In genomic region chr3:132376945-132377354, GRCh38 we compare ENCODE assay signal across 13 cellular contexts. TPM values are rescaled to one million over a fixed set of nuclear protein-coding genes. Genes with fewer than 3 reads are reported as not detected.
DNase-seq lines count a peak whose midpoint lies in the region; TF ChIP-seq lines count a peak whose summit lies in the region.
"Not testable (repeated sequence)": the region's sequence is repeated elsewhere in the genome, so short reads cannot be mapped to it uniquely, and the experiment has no call there.
"Had no signal": no experiment of that assay in that cellular context is flagged by ENCODE, and none has a peak within 500 bp of the region (broad histone marks: within the 10 kb centered on the region; RNA-seq: fewer than 3 reads in every experiment).

No MANE protein-coding gene starts in this region.

- not testable (repeated sequence) for H2BK15ac ChIP-seq in mesendoderm (replicated peaks; ENCODE audit: low read depth)

- not testable (repeated sequence) for H4K5ac ChIP-seq in mesendoderm (ENCODE audit: low read length)

- peak overlapping the region; percentile 80 for H4K91ac ChIP-seq in trophoblast cell (ENCODE audit: low read depth, low read length)

- H3K79me1 ChIP-seq in mesendoderm (ENCODE audit: low read length); trophoblast cell (ENCODE audit: low read length): not testable (repeated sequence)

- H3K9me3 ChIP-seq in left ventricle myocardium inferior (replicated peaks); trophoblast cell (ENCODE audit: insufficient read depth, low read depth, low read length): not testable (repeated sequence)

- peak overlapping the region; percentile 19 for H3K4me3 ChIP-seq in left ventricle myocardium inferior
- not testable (repeated sequence) for H3K4me3 ChIP-seq in mesendoderm (ENCODE audit: low read length); trophoblast cell (ENCODE audit: low read depth, low read length)

- H2BK5ac ChIP-seq in mesendoderm (ENCODE audit: low read length); trophoblast cell (ENCODE audit: low read depth, low read length, poor library complexity): not testable (repeated sequence)

- not testable (repeated sequence) for H3K27me3 Mint-ChIP-seq in activated CD4-positive, alpha-beta T cell treated with anti-CD3 and anti-CD28 coated beads, Interleukin-2, amount 10 ng/mL, durations not matched to agents 24 days and 14 days
- H3K27me3 Mint-ChIP-seq in chondrocyte (ENCODE audit: low read depth): peaks cover 23% of the 10 kb centered on the region

- peak overlapping the region; percentile 60 for H3K18ac ChIP-seq in mesendoderm (ENCODE audit: low read length)
- not testable (repeated sequence) for H3K18ac ChIP-seq in trophoblast cell (ENCODE audit: low read length)

- H2BK120ac ChIP-seq in mesendoderm (ENCODE audit: low read depth, low read length): not testable (repeated sequence)
- peak overlapping the region; percentile 51 for H2BK120ac ChIP-seq in trophoblast cell (ENCODE audit: insufficient read depth, low read length, poor library complexity)

- not testable (repeated sequence) for H3K36me3 ChIP-seq in left ventricle myocardium inferior; mesendoderm (ENCODE audit: control insufficient read depth, insufficient read depth, low read length); trophoblast cell (ENCODE audit: control insufficient read depth in 1 of 2, insufficient read depth in 2 of 2, low read length in 2 of 2)

- not testable (repeated sequence) for H3K4me1 ChIP-seq in left ventricle myocardium inferior; mesendoderm (ENCODE audit: control insufficient read depth, low read depth, low read length); trophoblast cell (ENCODE audit: control insufficient read depth in 1 of 2, insufficient read depth in 2 of 2, low read length in 2 of 2)

- H4K12ac ChIP-seq in trophoblast cell (ENCODE audit: low read depth, low read length): not testable (repeated sequence)

- not testable (repeated sequence) for H3K4me1 Mint-ChIP-seq in activated CD4-positive, alpha-beta T cell treated with anti-CD3 and anti-CD28 coated beads, Interleukin-2, amount 10 ng/mL, durations not matched to agents 24 days and 14 days; chondrocyte (ENCODE audit: low read depth)

- not testable (repeated sequence) for H3K4ac ChIP-seq in mesendoderm (ENCODE audit: low read depth, low read length); trophoblast cell (ENCODE audit: low read depth, low read length)

- H3K56ac ChIP-seq in mesendoderm (ENCODE audit: low read length): peak overlapping the region; percentile 42

- peaks cover 18% of the 10 kb centered on the region for H3K27me3 ChIP-seq in left ventricle myocardium inferior (ENCODE audit: low read depth)
- not testable (repeated sequence) for H3K27me3 ChIP-seq in mesendoderm (ENCODE audit: insufficient read depth, low read length, poor library complexity); trophoblast cell (ENCODE audit: insufficient read depth, low read length)

- not testable (repeated sequence) for H3K27ac Mint-ChIP-seq in activated CD4-positive, alpha-beta T cell treated with anti-CD3 and anti-CD28 coated beads, Interleukin-2, amount 10 ng/mL, durations not matched to agents 24 days and 14 days; chondrocyte (ENCODE audit: unreplicated experiment)

- H4K8ac ChIP-seq in mesendoderm (ENCODE audit: low read depth, low read length): not testable (repeated sequence)
- peak overlapping the region; percentile 87 for H4K8ac ChIP-seq in trophoblast cell (ENCODE audit: low read depth, low read length)

- intact Hi-C loops in activated CD4-positive, alpha-beta T cell treated with anti-CD3 and anti-CD28 coated beads, Interleukin-2, amount 10 ng/mL, durations not matched to agents 24 days and 14 days (cut with micrococcal nuclease); left ventricle myocardium inferior (cut with micrococcal nuclease): not testable (repeated sequence)

- not testable (repeated sequence) for H3K79me2 ChIP-seq in mesendoderm (ENCODE audit: control insufficient read depth, insufficient read depth, low read length); trophoblast cell (ENCODE audit: control insufficient read depth, insufficient read depth, low read length, poor library complexity)

- DNase-seq in DMS53 (lab: John Stamatoyannopoulos, UW) (peak; percentile 43), HuH-7 (ENCODE audit: low spot score) (peak; percentile 30), NCI-H748 treated with DMSO at 0.1 percent for 48 hours (lab: John Stamatoyannopoulos, UW) (peak; percentile 26), trophoblast cell (peak in 1 of 2 donors; percentile 34)
- peak; percentile 25 for DNase-seq in activated CD4-positive, alpha-beta T cell treated with anti-CD3 and anti-CD28 coated beads, Interleukin-2, amount 10 ng/mL, durations not matched to agents 24 days and 14 days
- not testable (repeated sequence) for DNase-seq in chondrocyte (ENCODE audit: low spot score); left ventricle myocardium inferior; mesendoderm

- not testable (repeated sequence) for H3K4me2 ChIP-seq in mesendoderm (ENCODE audit: low read length); trophoblast cell (ENCODE audit: low read length)

- not testable (repeated sequence) for H2BK12ac ChIP-seq in trophoblast cell (ENCODE audit: low read length)

- peak overlapping the region; percentile 93 for H2AFZ ChIP-seq in trophoblast cell (ENCODE audit: insufficient read depth, low read length, poor library complexity)

- H3K9ac ChIP-seq in mesendoderm (ENCODE audit: low read length); trophoblast cell (ENCODE audit: low read length): not testable (repeated sequence)

- H3K23ac ChIP-seq in mesendoderm (ENCODE audit: low read length); trophoblast cell (ENCODE audit: low read length): not testable (repeated sequence)

- H3K4me3 Mint-ChIP-seq in activated CD4-positive, alpha-beta T cell treated with anti-CD3 and anti-CD28 coated beads, Interleukin-2, amount 10 ng/mL, durations not matched to agents 24 days and 14 days: peak overlapping the region; percentile 58
- peak overlapping the region; percentile 84 for H3K4me3 Mint-ChIP-seq in chondrocyte (ENCODE audit: unreplicated experiment)

- TF ChIP-seq CTCF in chondrocyte (IDR thresholded peaks at IDR 0.05); left ventricle myocardium inferior (IDR thresholded peaks at IDR 0.05; ENCODE audit: borderline replicate concordance): not testable (repeated sequence)

- H3K9me3 Mint-ChIP-seq in activated CD4-positive, alpha-beta T cell treated with anti-CD3 and anti-CD28 coated beads, Interleukin-2, amount 10 ng/mL, durations not matched to agents 24 days and 14 days; chondrocyte (ENCODE audit: low read depth): not testable (repeated sequence)

- WGBS in mesendoderm (ENCODE audit: extremely low coverage, insufficient coverage, low lambda C conversion rate): no CpG with 5 or more reads among the region's 25 CpGs
- no CpG with 5 or more reads among the region's 25 CpGs for WGBS in trophoblast cell (ENCODE audit: extremely low coverage, insufficient coverage, insufficient read length)

- not testable (repeated sequence) for H3K36me3 Mint-ChIP-seq in activated CD4-positive, alpha-beta T cell treated with anti-CD3 and anti-CD28 coated beads, Interleukin-2, amount 10 ng/mL, durations not matched to agents 24 days and 14 days (ENCODE audit: low read depth); chondrocyte (ENCODE audit: low read depth)

- not testable (repeated sequence) for H2AK5ac ChIP-seq in mesendoderm (ENCODE audit: low read length); trophoblast cell (ENCODE audit: low read length)

- H3K14ac ChIP-seq in trophoblast cell (ENCODE audit: low read length): not testable (repeated sequence)

- not testable (repeated sequence) for H3K27ac ChIP-seq in left ventricle myocardium inferior (replicated peaks); mesendoderm (ENCODE audit: low read depth, low read length); trophoblast cell (ENCODE audit: low read depth, low read length)

RNA-seq across cellular contexts. Expression of gene DNAJC13, which starts 40.4 kb away (rescaled TPM):
- 33.6 and 34.0 TPM in 2 replicates for total RNA-seq in activated CD4-positive, alpha-beta T cell treated with anti-CD3 and anti-CD28 coated beads, Interleukin-2, amount 10 ng/mL, durations not matched to agents 24 days and 14 days
- total RNA-seq in chondrocyte (49.1 to 61.4 TPM (median 51.8 TPM) in 3 replicates), left ventricle myocardium inferior (31.0 TPM)
- polyA plus RNA-seq in mesendoderm (2013, experiment 1 of 2): 11.2 TPM
- polyA plus RNA-seq in mesendoderm (2013, experiment 2 of 2): 10.7 TPM
- polyA plus RNA-seq in trophoblast cell (2013): 15.2 and 15.9 TPM in 2 replicates

RNA-seq across cellular contexts. Expression of gene ACP3, which starts 59.7 kb away (rescaled TPM):
- total RNA-seq in activated CD4-positive, alpha-beta T cell treated with anti-CD3 and anti-CD28 coated beads, Interleukin-2, amount 10 ng/mL, durations not matched to agents 24 days and 14 days: not detected in 2 replicates
- total RNA-seq in chondrocyte: not detected in 3 replicates
- 1.3 TPM for total RNA-seq in left ventricle myocardium inferior
- 0.67 TPM for polyA plus RNA-seq in mesendoderm (2013, experiment 1 of 2)
- 0.59 TPM for polyA plus RNA-seq in mesendoderm (2013, experiment 2 of 2)
- polyA plus RNA-seq in trophoblast cell (2013): 20.2 and 23.0 TPM in 2 replicates
- total RNA-seq: activated CD8-positive, alpha-beta T cell treated with anti-CD3 and anti-CD28 coated beads, Interleukin-2, amount 10 ng/mL, durations not matched to agents 7 days and 5 days; CD8-positive, alpha-beta T cell; G401; HepG2; SJCRH30 had no signal
- polyA plus RNA-seq: HepG2 had no signal
